ENCODE assay signal across 1 cellular context in the genomic region with DNA sequence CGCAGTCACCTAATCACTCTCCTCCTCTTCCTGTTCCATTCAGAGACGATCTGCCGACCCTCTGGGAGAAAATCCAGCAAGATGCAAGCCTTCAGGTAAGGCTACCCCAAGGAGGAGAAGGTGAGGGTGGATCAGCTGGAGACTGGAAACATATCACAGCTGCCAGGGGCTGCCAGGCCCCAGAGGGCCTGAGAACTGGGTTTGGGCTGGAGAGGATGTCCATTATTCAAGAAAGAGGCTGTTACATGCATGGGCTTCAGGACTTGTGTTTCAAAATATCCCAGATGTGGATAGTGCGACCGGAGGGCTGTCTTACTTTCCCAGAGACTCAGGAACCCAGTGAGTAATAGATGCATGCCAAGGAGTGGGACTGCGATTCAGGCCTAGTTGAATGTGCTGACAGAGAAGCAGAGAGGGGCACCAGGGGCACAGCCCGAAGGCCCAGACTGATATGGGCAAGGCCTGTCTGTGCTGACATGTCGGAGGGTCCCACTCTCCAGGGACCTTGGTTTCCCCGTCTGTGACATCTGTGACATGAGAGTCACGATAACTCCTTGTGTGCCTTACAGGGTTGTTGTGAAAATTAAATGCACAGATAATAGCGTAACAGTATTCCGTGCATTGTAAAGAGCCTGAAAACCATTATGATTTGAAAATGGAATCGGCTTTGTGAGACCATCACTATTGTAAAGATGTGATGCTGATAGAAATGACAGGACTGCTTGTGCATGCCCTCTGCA.
TF ChIP-seq lines count a peak whose summit lies in the region.

No MANE protein-coding gene starts in this region.

TF ChIP-seq in HepG2, 621 proteins besides CTCF, POLR2A, EP300 and RAD21 (continues in another document):
- TF ChIP-seq ZNF414 (CRISPR knock-in tag; IDR thresholded peaks at IDR 0.05): 0 out of 2 replicates have a peak, but pooled peaks have one; percentile 16
- no peak for TF ChIP-seq MTF1 (CRISPR knock-in tag; IDR thresholded peaks at IDR 0.05)
- 0 out of 2 replicates have a peak, but pooled peaks have one; percentile 52 for TF ChIP-seq ZNF724P (CRISPR knock-in tag; IDR thresholded peaks at IDR 0.05; ENCODE audit: borderline replicate concordance)
- TF ChIP-seq ZNF451 (CRISPR knock-in tag; IDR thresholded peaks at IDR 0.05): no peak
- peak; percentile 29; the same call in 1 of the 2 replicates for TF ChIP-seq NR2C2 (CRISPR knock-in tag; IDR thresholded peaks at IDR 0.05; ENCODE audit: borderline replicate concordance)
- TF ChIP-seq, protein P1, sequence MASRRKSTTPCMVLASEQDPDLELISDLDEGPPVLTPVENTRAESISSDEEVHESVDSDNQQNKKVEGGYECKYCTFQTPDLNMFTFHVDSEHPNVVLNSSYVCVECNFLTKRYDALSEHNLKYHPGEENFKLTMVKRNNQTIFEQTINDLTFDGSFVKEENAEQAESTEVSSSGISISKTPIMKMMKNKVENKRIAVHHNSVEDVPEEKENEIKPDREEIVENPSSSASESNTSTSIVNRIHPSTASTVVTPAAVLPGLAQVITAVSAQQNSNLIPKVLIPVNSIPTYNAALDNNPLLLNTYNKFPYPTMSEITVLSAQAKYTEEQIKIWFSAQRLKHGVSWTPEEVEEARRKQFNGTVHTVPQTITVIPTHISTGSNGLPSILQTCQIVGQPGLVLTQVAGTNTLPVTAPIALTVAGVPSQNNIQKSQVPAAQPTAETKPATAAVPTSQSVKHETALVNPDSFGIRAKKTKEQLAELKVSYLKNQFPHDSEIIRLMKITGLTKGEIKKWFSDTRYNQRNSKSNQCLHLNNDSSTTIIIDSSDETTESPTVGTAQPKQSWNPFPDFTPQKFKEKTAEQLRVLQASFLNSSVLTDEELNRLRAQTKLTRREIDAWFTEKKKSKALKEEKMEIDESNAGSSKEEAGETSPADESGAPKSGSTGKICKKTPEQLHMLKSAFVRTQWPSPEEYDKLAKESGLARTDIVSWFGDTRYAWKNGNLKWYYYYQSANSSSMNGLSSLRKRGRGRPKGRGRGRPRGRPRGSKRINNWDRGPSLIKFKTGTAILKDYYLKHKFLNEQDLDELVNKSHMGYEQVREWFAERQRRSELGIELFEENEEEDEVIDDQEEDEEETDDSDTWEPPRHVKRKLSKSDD (CRISPR knock-in tag; IDR thresholded peaks at IDR 0.05; ENCODE audit: low read depth): no peak
- TF ChIP-seq MYPOP (CRISPR knock-in tag; IDR thresholded peaks at IDR 0.05): 0 out of 2 replicates have a peak, but pooled peaks have one; percentile 1
- no peak for TF ChIP-seq ZBTB39 (CRISPR knock-in tag; IDR thresholded peaks at IDR 0.05)
- TF ChIP-seq MEF2D (CRISPR knock-in tag; IDR thresholded peaks at IDR 0.05): peak; percentile 12; the same call in 1 of the 2 replicates
- no peak for TF ChIP-seq ISL2 (CRISPR knock-in tag; IDR thresholded peaks at IDR 0.05)
- no peak for TF ChIP-seq ZFP41 (CRISPR knock-in tag; IDR thresholded peaks at IDR 0.05; ENCODE audit: borderline replicate concordance)
- 0 out of 2 replicates have a peak, but pooled peaks have one; percentile 58 for TF ChIP-seq DMTF1 (CRISPR knock-in tag; IDR thresholded peaks at IDR 0.05)
- TF ChIP-seq KLF16 (CRISPR knock-in tag; IDR thresholded peaks at IDR 0.05): peak in 1 of 2 experiments; percentile 21; a peak in 1 of 4 replicates
- peak; percentile 47; the same call in 1 of the 2 replicates for TF ChIP-seq ZNF431 (CRISPR knock-in tag; IDR thresholded peaks at IDR 0.05; ENCODE audit: borderline replicate concordance, low read depth)
- TF ChIP-seq ZNF772 (CRISPR knock-in tag; IDR thresholded peaks at IDR 0.05): 0 out of 2 replicates have a peak, but pooled peaks have one; percentile 37
- TF ChIP-seq STAT6 (CRISPR knock-in tag; IDR thresholded peaks at IDR 0.05; ENCODE audit: borderline replicate concordance): no peak
- TF ChIP-seq NKX3-1 (CRISPR knock-in tag; IDR thresholded peaks at IDR 0.05): 0 out of 2 replicates have a peak, but pooled peaks have one; percentile 18
- no peak for TF ChIP-seq HNRNPH1 (optimal IDR thresholded peaks at IDR 0.05; ENCODE audit: low read depth, low read length)
- TF ChIP-seq, protein P2, sequence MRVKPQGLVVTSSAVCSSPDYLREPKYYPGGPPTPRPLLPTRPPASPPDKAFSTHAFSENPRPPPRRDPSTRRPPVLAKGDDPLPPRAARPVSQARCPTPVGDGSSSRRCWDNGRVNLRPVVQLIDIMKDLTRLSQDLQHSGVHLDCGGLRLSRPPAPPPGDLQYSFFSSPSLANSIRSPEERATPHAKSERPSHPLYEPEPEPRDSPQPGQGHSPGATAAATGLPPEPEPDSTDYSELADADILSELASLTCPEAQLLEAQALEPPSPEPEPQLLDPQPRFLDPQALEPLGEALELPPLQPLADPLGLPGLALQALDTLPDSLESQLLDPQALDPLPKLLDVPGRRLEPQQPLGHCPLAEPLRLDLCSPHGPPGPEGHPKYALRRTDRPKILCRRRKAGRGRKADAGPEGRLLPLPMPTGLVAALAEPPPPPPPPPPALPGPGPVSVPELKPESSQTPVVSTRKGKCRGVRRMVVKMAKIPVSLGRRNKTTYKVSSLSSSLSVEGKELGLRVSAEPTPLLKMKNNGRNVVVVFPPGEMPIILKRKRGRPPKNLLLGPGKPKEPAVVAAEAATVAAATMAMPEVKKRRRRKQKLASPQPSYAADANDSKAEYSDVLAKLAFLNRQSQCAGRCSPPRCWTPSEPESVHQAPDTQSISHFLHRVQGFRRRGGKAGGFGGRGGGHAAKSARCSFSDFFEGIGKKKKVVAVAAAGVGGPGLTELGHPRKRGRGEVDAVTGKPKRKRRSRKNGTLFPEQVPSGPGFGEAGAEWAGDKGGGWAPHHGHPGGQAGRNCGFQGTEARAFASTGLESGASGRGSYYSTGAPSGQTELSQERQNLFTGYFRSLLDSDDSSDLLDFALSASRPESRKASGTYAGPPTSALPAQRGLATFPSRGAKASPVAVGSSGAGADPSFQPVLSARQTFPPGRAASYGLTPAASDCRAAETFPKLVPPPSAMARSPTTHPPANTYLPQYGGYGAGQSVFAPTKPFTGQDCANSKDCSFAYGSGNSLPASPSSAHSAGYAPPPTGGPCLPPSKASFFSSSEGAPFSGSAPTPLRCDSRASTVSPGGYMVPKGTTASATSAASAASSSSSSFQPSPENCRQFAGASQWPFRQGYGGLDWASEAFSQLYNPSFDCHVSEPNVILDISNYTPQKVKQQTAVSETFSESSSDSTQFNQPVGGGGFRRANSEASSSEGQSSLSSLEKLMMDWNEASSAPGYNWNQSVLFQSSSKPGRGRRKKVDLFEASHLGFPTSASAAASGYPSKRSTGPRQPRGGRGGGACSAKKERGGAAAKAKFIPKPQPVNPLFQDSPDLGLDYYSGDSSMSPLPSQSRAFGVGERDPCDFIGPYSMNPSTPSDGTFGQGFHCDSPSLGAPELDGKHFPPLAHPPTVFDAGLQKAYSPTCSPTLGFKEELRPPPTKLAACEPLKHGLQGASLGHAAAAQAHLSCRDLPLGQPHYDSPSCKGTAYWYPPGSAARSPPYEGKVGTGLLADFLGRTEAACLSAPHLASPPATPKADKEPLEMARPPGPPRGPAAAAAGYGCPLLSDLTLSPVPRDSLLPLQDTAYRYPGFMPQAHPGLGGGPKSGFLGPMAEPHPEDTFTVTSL (CRISPR knock-in tag; IDR thresholded peaks at IDR 0.05; ENCODE audit: borderline replicate concordance): peak; percentile 21; the same call in 1 of the 2 replicates
- no peak for TF ChIP-seq ZNF432 (CRISPR knock-in tag; IDR thresholded peaks at IDR 0.05; ENCODE audit: borderline replicate concordance)
- no peak for TF ChIP-seq HNRNPK (IDR thresholded peaks at IDR 0.05; ENCODE audit: low read depth, low read length, poor library complexity, severe bottlenecking)
- TF ChIP-seq ZNF335 (CRISPR knock-in tag; IDR thresholded peaks at IDR 0.05): no peak
- 0 out of 3 replicates have a peak, but pooled peaks have one; percentile 35 for TF ChIP-seq MXI1 (IDR thresholded peaks at IDR 0.05; ENCODE audit: borderline replicate concordance, low read depth, low read length)
- TF ChIP-seq ZNF230 (CRISPR knock-in tag; IDR thresholded peaks at IDR 0.05): peak; percentile 74; the same call in 1 of the 2 replicates
- TF ChIP-seq IRF9 (CRISPR knock-in tag; IDR thresholded peaks at IDR 0.05; ENCODE audit: borderline replicate concordance): no peak
- TF ChIP-seq ZFYVE20 (CRISPR knock-in tag; IDR thresholded peaks at IDR 0.05; ENCODE audit: borderline replicate concordance, low read depth): 0 out of 2 replicates have a peak, but pooled peaks have one; percentile 17
- TF ChIP-seq ZNF12 (CRISPR knock-in tag; IDR thresholded peaks at IDR 0.05): no peak
